8 cellular contexts compared by ENCODE assay signal in genomic region chr4:7938513-7939376, GRCh38. TPM values are rescaled to one million over a fixed set of nuclear protein-coding genes. Genes with fewer than 3 reads are reported as not detected.
DNase-seq lines count a peak whose midpoint lies in the region; ATAC-seq and TF ChIP-seq lines count a peak whose summit lies in the region.

No MANE protein-coding gene starts in this region.

- peak overlapping the region; percentile 80 for H2AFZ ChIP-seq in neuron (ENCODE audit: low read depth, low read length)

- H3K4me3 ChIP-seq in fibroblast of villous mesenchyme (ENCODE audit: low read depth, low read length) (peak overlapping the region; percentile 89), neuron (ENCODE audit: low read length) (peak overlapping the region; percentile 82)

- H3K9me3 ChIP-seq in neuron (ENCODE audit: low read length), result no peaks in the 10 kb centered on the region

- H3K27me3 ChIP-seq in neuron (ENCODE audit: insufficient read depth, low read length), result no peaks in the 10 kb centered on the region

- DNase-seq in NCI-H146 (lab: John Stamatoyannopoulos, UW) (peak; percentile 35), NCI-H146 treated with DMSO at 0.1 percent for 48 hours (lab: John Stamatoyannopoulos, UW; ENCODE audit: unreplicated experiment) (no peak), activated T-helper 1 cell treated with Interleukin-2 at 50 U/mL for 16 hours (ENCODE audit: low read depth) (peak; percentile 11), fibroblast of villous mesenchyme (ENCODE audit: low read depth) (peak; percentile 62), NCI-H1092 (lab: John Stamatoyannopoulos, UW) (no peak), NCI-H1105 (lab: John Stamatoyannopoulos, UW) (no peak)

- H3K36me3 ChIP-seq in neuron (ENCODE audit: insufficient read depth, low read length), result no peaks in the 10 kb centered on the region

- TF ChIP-seq CTCF in fibroblast of villous mesenchyme (IDR thresholded peaks at IDR 0.05; ENCODE audit: insufficient read depth, low read depth, low read length), result no peak

- no peak for ATAC-seq in HG02884 (IDR thresholded peaks at IDR 0.05; ENCODE audit: unreplicated experiment)

- H3K4me1 ChIP-seq in neuron (ENCODE audit: insufficient read depth, low read length), result peaks cover 9% of the 10 kb centered on the region

RNA-seq across cellular contexts. Expression of gene AFAP1, which starts 0.9 kb away (rescaled TPM):
- total RNA-seq in fibroblast of villous mesenchyme, result 84.4 and 133 TPM in 2 replicates

Comparison
In these comparisons a context has a peak if more than half of its experiments do, and no peak if none do; other contexts are left out.
1. DNase-seq: peak in NCI-H146 (single experiment), activated T-helper 1 cell treated with Interleukin-2 at 50 U/mL for 16 hours (single experiment) and fibroblast of villous mesenchyme (single experiment); none in NCI-H146 treated with DMSO at 0.1 percent for 48 hours (single experiment), NCI-H1092 (single experiment) and NCI-H1105 (single experiment).